28 cellular contexts compared by ENCODE assay signal in genomic region chr5:61596265-61596664, GRCh38.
"Had no signal": no experiment of that assay in that cellular context is flagged by ENCODE, and none has a peak within 500 bp of the region (broad histone marks: within the 10 kb centered on the region; RNA-seq: fewer than 3 reads in every experiment).

No MANE protein-coding gene starts in this region.

- H3K9me3 Mint-ChIP-seq: activated CD8-positive, alpha-beta T cell treated with anti-CD3 and anti-CD28 coated beads for 36 hours; activated naive CD8-positive, alpha-beta T cell treated with anti-CD3 and anti-CD28 coated beads for 36 hours; activated T-cell treated with anti-CD3 and anti-CD28 coated beads, Interleukin-2, amount 50 U/mL, for 72 hours; activated T-helper 17 cell treated with anti-CD3 and anti-CD28 coated beads, Interleukin-2, amount 50 U/mL, for 72 hours; central memory CD8-positive, alpha-beta T cell had no signal

- H3K27me3 ChIP-seq: cardiac muscle cell had no signal

- DNase-seq: activated CD4-positive, alpha-beta T cell treated with anti-CD3 and anti-CD28 coated beads for 1 hour; activated CD4-positive, alpha-beta T cell treated with anti-CD3 and anti-CD28 coated beads for 48 hours; activated CD4-positive, alpha-beta T cell treated with anti-CD3 and anti-CD28 coated beads, Interleukin-2, amount 50 U/mL, for 4 hours; activated CD4-positive, CD25-positive, alpha-beta regulatory T cell; activated CD8-positive, alpha-beta T cell treated with anti-CD3 and anti-CD28 coated beads for 36 hours; activated effector memory CD4-positive, alpha-beta T cell treated with anti-CD3 and anti-CD28 coated beads, Interleukin-2, amount 50 U/mL, for 16 hours; activated naive CD4-positive, alpha-beta T cell; activated naive CD4-positive, alpha-beta T cell treated with anti-CD3 and anti-CD28 coated beads, Interleukin-2, amount 50 U/mL, for 16 hours; activated naive CD8-positive, alpha-beta T cell treated with anti-CD3 and anti-CD28 coated beads for 36 hours; activated T-cell treated with anti-CD3 and anti-CD28 coated beads, Interleukin-2, amount 50 U/mL, for 1 hour; activated T-cell treated with anti-CD3 and anti-CD28 coated beads, Interleukin-2, amount 50 U/mL, for 72 hours; amniotic stem cell; aorta; Karpas-422; NCI-H1105 treated with DMSO at 0.1 percent for 48 hours; NCI-H1436; NCI-H1694; NCI-H1930; NCI-H345; NCI-H524 treated with DMSO at 0.1 percent for 48 hours; NCI-H748 treated with DMSO at 0.1 percent for 48 hours; NK-92 treated with Interleukin-12 subunit alpha and Interleukin-12 subunit beta, amount 100 ng/mL, for 24 hours; Right ventricle myocardium superior; T1000; WERI-Rb-1 had no signal

- H3K4me1 Mint-ChIP-seq: activated naive CD8-positive, alpha-beta T cell treated with anti-CD3 and anti-CD28 coated beads for 36 hours; activated T-helper 17 cell treated with anti-CD3 and anti-CD28 coated beads, Interleukin-2, amount 50 U/mL, for 72 hours; central memory CD8-positive, alpha-beta T cell had no signal

- H3K36me3 Mint-ChIP-seq: activated naive CD8-positive, alpha-beta T cell treated with anti-CD3 and anti-CD28 coated beads for 36 hours had no signal

- H3K4me3 ChIP-seq: cardiac muscle cell had no signal

- ATAC-seq: activated CD8-positive, alpha-beta T cell treated with anti-CD3 and anti-CD28 coated beads for 36 hours; activated T-cell treated with anti-CD3 and anti-CD28 coated beads, Interleukin-2, amount 50 U/mL, for 72 hours; activated T-helper 17 cell treated with anti-CD3 and anti-CD28 coated beads, Interleukin-2, amount 50 U/mL, for 72 hours had no signal

- H3K27ac Mint-ChIP-seq: activated CD8-positive, alpha-beta T cell treated with anti-CD3 and anti-CD28 coated beads for 36 hours; activated naive CD8-positive, alpha-beta T cell treated with anti-CD3 and anti-CD28 coated beads for 36 hours; activated T-cell treated with anti-CD3 and anti-CD28 coated beads, Interleukin-2, amount 50 U/mL, for 72 hours; activated T-helper 17 cell treated with anti-CD3 and anti-CD28 coated beads, Interleukin-2, amount 50 U/mL, for 72 hours had no signal

- H3K36me3 ChIP-seq: cardiac muscle cell, WERI-Rb-1 had no signal

- H3K27ac ChIP-seq: cardiac muscle cell, WERI-Rb-1 had no signal

- H3K4me3 Mint-ChIP-seq: activated CD8-positive, alpha-beta T cell treated with anti-CD3 and anti-CD28 coated beads for 36 hours; activated naive CD8-positive, alpha-beta T cell treated with anti-CD3 and anti-CD28 coated beads for 36 hours; activated T-cell treated with anti-CD3 and anti-CD28 coated beads, Interleukin-2, amount 50 U/mL, for 72 hours; activated T-helper 17 cell treated with anti-CD3 and anti-CD28 coated beads, Interleukin-2, amount 50 U/mL, for 72 hours; central memory CD8-positive, alpha-beta T cell had no signal
